In the genomic region with DNA sequence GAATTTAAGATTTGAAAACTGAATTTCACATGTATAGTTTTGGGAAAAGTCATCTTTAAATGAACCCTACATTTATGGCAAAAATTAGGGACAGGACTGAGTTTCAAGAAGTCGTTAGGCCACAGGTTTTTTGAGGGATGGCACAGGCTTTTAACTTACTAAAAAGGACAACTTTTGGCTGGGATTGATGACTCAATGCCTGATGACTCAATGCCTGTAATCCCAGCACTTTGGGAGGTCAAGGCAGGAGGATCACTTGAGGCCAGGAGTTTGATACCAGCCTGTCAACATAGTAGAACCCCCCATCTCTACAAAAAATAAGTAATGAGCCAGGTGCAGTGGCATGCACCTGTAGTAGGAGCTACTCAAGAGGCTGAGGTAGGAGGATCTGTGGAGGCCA, we compare ENCODE assay signal across 15 cellular contexts. TPM values are rescaled to one million over a fixed set of nuclear protein-coding genes. Genes with fewer than 3 reads are reported as not detected.
DNase-seq lines count a peak whose midpoint lies in the region; ATAC-seq, FAIRE-seq and TF ChIP-seq lines count a peak whose summit lies in the region.
"Had no signal": no experiment of that assay in that cellular context is flagged by ENCODE, and none has a peak within 500 bp of the region (broad histone marks: within the 10 kb centered on the region; RNA-seq: fewer than 3 reads in every experiment).

No MANE protein-coding gene starts in this region.

- H3K27me3 ChIP-seq in DND-41 (ENCODE audit: insufficient read depth, low read length, poor library complexity) (no peaks in the 10 kb centered on the region), GM12878 (replicated peaks in 1 of 2; ENCODE audit: control insufficient read depth in 2 of 2, insufficient read depth in 2 of 2, low read length in 1 of 2) (no peaks in the 10 kb centered on the region)
- H3K27me3 ChIP-seq: breast epithelium had no signal

- CTCF ChIA-PET in GM12878 (lab: Yijun Ruan, JAX), result interaction anchor here (1.2 to 4.8 kb wide), 3 partner anchors 14 to 158 kb away, joined by 4 to 22 read pairs (median 4); no protein-coding TSS in a partner anchor

- DNase-seq in DND-41, result no peak
- peak; percentile 71 for DNase-seq in M059J (ENCODE audit: low read depth)
- no peak for DNase-seq in GM12878 (ENCODE audit: low read depth, low spot score)
- DNase-seq in HuH-7.5 (ENCODE audit: low spot score), result no peak
- no peak for DNase-seq in HK-2 (ENCODE audit: unreplicated experiment)
- no peak for DNase-seq in left lobe of liver (ENCODE audit: low spot score)
- DNase-seq: activated CD8-positive, alpha-beta memory T cell treated with anti-CD3 and anti-CD28 coated beads, Interleukin-2, amount 50 U/mL, for 4 hours; activated naive CD4-positive, alpha-beta T cell treated with anti-CD3 and anti-CD28 coated beads, Interleukin-2, amount 50 U/mL, for 16 hours; C1 segment of cervical spinal cord; kidney; mucosa of descending colon; substantia nigra had no signal

- intact Hi-C loops in GM12878 (cut with micrococcal nuclease; ENCODE audit: unreplicated experiment), result loop anchor here (5.0 kb wide), 1 partner anchor 39 kb away; no protein-coding TSS in a partner anchor

- TF ChIP-seq CTCF in DND-41 (IDR thresholded peaks at IDR 0.05; ENCODE audit: borderline replicate concordance, extremely low read depth, low read length, poor library complexity, severe bottlenecking) (no peak), GM12878 (IDR thresholded peaks at IDR 0.05 in 2 of 3, conservative IDR thresholded peaks at IDR 0.05 in 1 of 3; ENCODE audit: control insufficient read depth in 2 of 3, extremely low read depth in 1 of 3, insufficient read depth in 1 of 3, low read depth in 3 of 3, low read length in 3 of 3) (no peak)

- no peak for TF ChIP-seq POLR2A in GM12878 (IDR thresholded peaks at IDR 0.05; ENCODE audit: low read depth, low read length)

- H2AFZ ChIP-seq in DND-41 (ENCODE audit: low read depth, low read length), result no peak overlapping the region
- no peak overlapping the region for H2AFZ ChIP-seq in GM12878 (ENCODE audit: control insufficient read depth, low read depth, low read length)

- SMC1A ChIA-PET in GM12878 (lab: Charles Lee; ENCODE audit: uncharacterized antibody, unreplicated experiment), result interaction anchor here (0.8 to 17.9 kb wide), 5 partner anchors 12 to 29 kb away, joined by 3 to 212 read pairs (median 19); no protein-coding TSS in a partner anchor

- 0 out of 4 replicates have a peak overlapping the region, but pooled peaks of 1 of the 2 experiments have one; percentile 28 for H3K4me3 ChIP-seq in DND-41 (ENCODE audit: low read depth in 1 of 2, low read length in 2 of 2)
- H3K4me3 ChIP-seq in GM12878, result no peak overlapping the region
- no peak overlapping the region for H3K4me3 ChIP-seq in mesodermal cell (ENCODE audit: extremely low read depth, insufficient read depth, low read length, poor library complexity, severe bottlenecking)
- H3K4me3 ChIP-seq: breast epithelium, mucosa of descending colon had no signal

- H3K36me3 ChIP-seq in DND-41 (ENCODE audit: insufficient read depth, low read length) (peaks cover 20% of the 10 kb centered on the region), GM12878 (ENCODE audit: control insufficient read depth in 2 of 2, insufficient read depth in 2 of 2, low read length in 1 of 2) (peaks cover 2 to 3% of the 10 kb centered on the region in 2 experiments; a peak in 2 of 4 replicates), mesodermal cell (ENCODE audit: control insufficient read depth, insufficient read depth, low read length) (peaks cover 10% of the 10 kb centered on the region)
- H3K36me3 ChIP-seq: breast epithelium had no signal

- in situ Hi-C loops in GM12878 (cut with MboI), result no loop called here

- H3K4me2 ChIP-seq in DND-41 (ENCODE audit: insufficient read depth, low read length) (peak overlapping the region; percentile 61), GM12878 (ENCODE audit: control insufficient read depth, insufficient read depth) (no peak overlapping the region; the same call in 1 of the 2 replicates)

- FAIRE-seq in GM12878 (lab: Jason Lieb, UNC), result no peak
- FAIRE-seq: kidney had no signal

- no peak for TF ChIP-seq RAD21 in GM12878 (IDR thresholded peaks at IDR 0.05; ENCODE audit: insufficient read depth, low read depth, low read length)

- BruUV-seq in GM12878 (replicated peaks; lab: Mats Ljungman, UMichigan), result no TSS peak

- peaks cover 76% of the 10 kb centered on the region for H4K20me1 ChIP-seq in DND-41 (ENCODE audit: insufficient read depth, low read length)
- no peaks in the 10 kb centered on the region; the same call in 1 of the 2 replicates for H4K20me1 ChIP-seq in GM12878 (ENCODE audit: control insufficient read depth, insufficient read depth)

- POLR2A ChIA-PET in GM12878 (lab: Charles Lee), result interaction anchor here (5.6 kb wide), 1 partner anchor 13 kb away, joined by 44 read pairs; no protein-coding TSS in a partner anchor

- WGBS in GM12878 (ENCODE audit: insufficient coverage, insufficient replicate concordance, low lambda C conversion rate, missing lambda C conversion rate), result 53% methylated on average over 1 of the region's 1 CpG
- 29 to 88% methylated on average over 1 of the region's 1 CpG for WGBS in mesodermal cell (ENCODE audit: insufficient coverage in 2 of 2), 2 experiments

- H3K9ac ChIP-seq in DND-41 (ENCODE audit: low read depth, low read length) (peak overlapping the region; percentile 30), GM12878 (ENCODE audit: control insufficient read depth, insufficient read depth, low read length) (no peak overlapping the region)

- ATAC-seq in DND-41 (ENCODE audit: insufficient read depth, low read depth), result no peak
- no peak for ATAC-seq in GM12878
- no peak for ATAC-seq in GM21390 (IDR thresholded peaks at IDR 0.05; ENCODE audit: unreplicated experiment)
- ATAC-seq in left lobe of liver, result no peak

- RAD21 ChIA-PET in GM12878 (lab: Charles Lee; ENCODE audit: unreplicated experiment), result interaction anchor here (0.8 to 11.4 kb wide), 4 partner anchors 10 to 28 kb away, joined by 3 to 73 read pairs (median 8); partner anchors contain the start of gene UCK2

- H3K27ac ChIP-seq in DND-41 (ENCODE audit: low read length), result peak overlapping the region; percentile 97
- H3K27ac ChIP-seq in GM12878 (ENCODE audit: control insufficient read depth, insufficient read depth), result peak overlapping the region; percentile 6; the same call in 1 of the 2 replicates
- peak overlapping the region; percentile 26 for H3K27ac ChIP-seq in mesodermal cell (ENCODE audit: low read depth, low read length, severe bottlenecking)
- H3K27ac ChIP-seq: breast epithelium had no signal

- H3K9me3 ChIP-seq in DND-41 (ENCODE audit: insufficient read depth, low read length, severe bottlenecking) (no peaks in the 10 kb centered on the region), GM12878 (replicated peaks; ENCODE audit: control insufficient read depth, insufficient read depth, low read length) (no peaks in the 10 kb centered on the region; the same call in 2 of the 3 replicates), mesodermal cell (ENCODE audit: control insufficient read depth, low read length) (no peaks in the 10 kb centered on the region)
- H3K9me3 ChIP-seq: breast epithelium, mucosa of descending colon had no signal

- H3K79me2 ChIP-seq in DND-41 (ENCODE audit: insufficient read depth, low read length) (peaks cover 100% of the 10 kb centered on the region), GM12878 (ENCODE audit: control insufficient read depth, insufficient read depth, low read length) (peaks cover 93% of the 10 kb centered on the region)

- H3K4me1 ChIP-seq in DND-41 (ENCODE audit: insufficient read depth, low read length) (peaks cover 100% of the 10 kb centered on the region), GM12878 (ENCODE audit: control insufficient read depth, insufficient read depth, low read length) (peaks cover 32% of the 10 kb centered on the region), mesodermal cell (ENCODE audit: control insufficient read depth, insufficient read depth, low read length, poor library complexity, severe bottlenecking) (peaks cover 25% of the 10 kb centered on the region)
- H3K4me1 ChIP-seq: breast epithelium had no signal

- no peak for TF ChIP-seq EP300 in GM12878 (IDR thresholded peaks at IDR 0.05; ENCODE audit: borderline replicate concordance in 1 of 2, control insufficient read depth in 1 of 2, low read depth in 2 of 2, low read length in 2 of 2)

TF ChIP-seq in GM12878, 131 proteins besides CTCF, POLR2A, EP300 and RAD21:
- TF ChIP-seq, protein P1, sequence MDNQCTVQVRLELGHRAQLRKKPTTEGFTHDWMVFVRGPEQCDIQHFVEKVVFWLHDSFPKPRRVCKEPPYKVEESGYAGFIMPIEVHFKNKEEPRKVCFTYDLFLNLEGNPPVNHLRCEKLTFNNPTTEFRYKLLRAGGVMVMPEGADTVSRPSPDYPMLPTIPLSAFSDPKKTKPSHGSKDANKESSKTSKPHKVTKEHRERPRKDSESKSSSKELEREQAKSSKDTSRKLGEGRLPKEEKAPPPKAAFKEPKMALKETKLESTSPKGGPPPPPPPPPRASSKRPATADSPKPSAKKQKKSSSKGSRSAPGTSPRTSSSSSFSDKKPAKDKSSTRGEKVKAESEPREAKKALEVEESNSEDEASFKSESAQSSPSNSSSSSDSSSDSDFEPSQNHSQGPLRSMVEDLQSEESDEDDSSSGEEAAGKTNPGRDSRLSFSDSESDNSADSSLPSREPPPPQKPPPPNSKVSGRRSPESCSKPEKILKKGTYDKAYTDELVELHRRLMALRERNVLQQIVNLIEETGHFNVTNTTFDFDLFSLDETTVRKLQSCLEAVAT (IDR thresholded peaks at IDR 0.05), result no peak

RNA-seq across cellular contexts. Expression of gene UCK2, which starts 15.9 kb away (rescaled TPM):
- 40.4 and 48.0 TPM in 2 replicates for total RNA-seq in M059J (2014; rRNA removed; shearing (Covaris generic))
- total RNA-seq in GM12878 (2013; cell fraction: nucleolus; rRNA removed), result 49.7 and 55.2 TPM in 2 replicates
- total RNA-seq in GM12878 (2014; rRNA removed) (99.9 and 105 TPM in 2 replicates), GM12878 (2014; rRNA removed; fragmentation: Illumina TruSeq; extraction: Trizol) (55.3 and 57.0 TPM in 2 replicates), GM12878 (2021) (70.9 and 74.0 TPM in 2 replicates), left lobe of liver (8.1 TPM)
- 35.8 TPM for polyA plus RNA-seq in GM12878 (2011; ENCODE audit: low read depth)
- polyA plus RNA-seq in GM12878 (2011; rRNA removed) (79.0 and 95.4 TPM in 2 replicates), GM12878 (2014; fragmentation: Illumina TruSeq; extraction: Trizol) (59.0 and 70.7 TPM in 2 replicates), GM12878 (2014; fragmentation: Nextera tagmentation; extraction: Ambion mirVana) (10 to 100 TPM; 67.0 to 74.3 TPM), GM12878 (2014; rRNA removed) (96.3 and 97.0 TPM in 2 replicates), GM12878 (2016; fragmentation: Nextera tagmentation; extraction: Ambion mirVana) (100 to 1,000 TPM in 1 of 2 experiments, 10 to 100 TPM in 1; 97.6 to 106 TPM)
- 117 and 130 TPM in 2 replicates for polyA plus RNA-seq in GM12878 (2011; cell fraction: cytosol; rRNA removed)
- 66.9 and 67.2 TPM in 2 replicates for polyA plus RNA-seq in GM12878 (2011; cell fraction: nucleus; rRNA removed)
- 34.8 and 36.4 TPM in 2 replicates for polyA plus RNA-seq in GM12878 (2012)
- polyA minus RNA-seq in GM12878 (2011; rRNA and poly(A)+ RNA removed), result 129 and 137 TPM in 2 replicates
- 42.0 and 46.0 TPM in 2 replicates for polyA minus RNA-seq in GM12878 (2011; cell fraction: cytosol; rRNA and poly(A)+ RNA removed)
- 27.6 and 52.4 TPM in 2 replicates for polyA minus RNA-seq in GM12878 (2011; cell fraction: nucleus; rRNA and poly(A)+ RNA removed)
- polyA plus RNA-seq in mesodermal cell (2013, experiment 1 of 2), result 43.9 TPM
- polyA plus RNA-seq in mesodermal cell (2013, experiment 2 of 2), result 43.2 TPM

Comparison
In these comparisons a context has a peak if more than half of its experiments do, and no peak if none do; other contexts are left out.
1. H3K27ac ChIP-seq: peak in every context shown above with its lines; median percentile 97 in DND-41; 26 in mesodermal cell; 6 in GM12878.